Comparison of ENCODE assay signal across 8 cellular contexts in the genomic region with DNA sequence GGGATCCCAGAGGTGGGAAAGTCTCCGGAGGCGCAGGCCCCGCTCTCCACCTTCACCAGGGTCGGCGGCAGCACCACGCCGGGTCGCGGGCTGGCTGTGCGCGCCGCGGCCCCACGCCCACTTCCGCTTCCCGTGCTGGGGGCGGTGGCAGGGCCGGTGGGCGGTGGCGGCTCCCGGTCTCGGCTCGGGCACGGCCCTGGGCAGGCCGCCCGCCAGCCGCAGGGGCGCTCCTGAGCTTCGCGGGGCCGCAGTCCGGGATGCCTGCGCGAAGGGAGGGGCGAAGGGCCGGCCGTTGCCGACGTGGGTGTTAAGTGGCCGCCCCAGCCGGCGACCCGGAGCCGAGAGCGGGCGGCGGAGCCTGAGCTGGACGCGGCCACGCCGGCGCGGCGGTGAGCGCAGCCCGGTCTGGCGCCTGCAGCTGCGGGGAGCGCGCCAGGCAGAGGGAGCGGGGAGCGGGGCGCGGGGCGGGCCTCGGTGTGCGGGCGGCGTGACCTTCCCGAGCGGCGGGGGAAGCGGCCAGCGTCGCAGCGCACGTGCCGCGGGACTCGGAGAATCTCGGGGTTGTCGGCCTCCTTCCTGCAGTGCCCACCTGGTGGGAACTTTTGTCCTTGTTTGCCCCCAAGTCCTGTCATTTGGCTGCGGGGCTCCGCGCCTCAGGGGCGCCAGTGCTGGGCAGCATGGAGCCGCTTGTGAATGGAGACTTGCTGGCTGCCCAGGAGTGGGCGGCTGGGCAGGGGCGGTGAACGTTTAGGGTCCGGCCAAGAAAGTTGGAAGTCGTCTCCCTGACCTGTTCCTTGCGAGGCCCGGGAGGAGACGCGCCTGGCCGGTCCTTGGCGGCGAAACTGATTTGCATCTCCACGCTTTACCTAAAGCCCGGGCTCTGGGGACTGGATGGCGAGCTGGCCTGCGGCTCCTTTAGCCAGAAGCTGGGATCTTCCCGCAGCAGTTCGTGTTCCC. TPM values are rescaled to one million over a fixed set of nuclear protein-coding genes. Genes with fewer than 3 reads are reported as not detected.
DNase-seq lines count a peak whose midpoint lies in the region; ATAC-seq and TF ChIP-seq lines count a peak whose summit lies in the region.

A gene (plus strand): TSS at position 337 of the 957 bp plus-strand sequence. CDS start 3,616 bp downstream, outside the sequence.

- H3K36me3 ChIP-seq in HUES6 (ENCODE audit: control insufficient read depth, insufficient read depth, low read length) (peaks cover 13% of the 10 kb centered on the region), neural progenitor cell (no peaks in the 10 kb centered on the region)

- H3K27ac ChIP-seq in HUES6 (ENCODE audit: low read depth, low read length): peak within 1 kb of the TSS; percentile 84; the same call in 1 of the 2 replicates
- H3K27ac ChIP-seq in foreskin keratinocyte: peak within 1 kb of the TSS; percentile 90
- H3K27ac ChIP-seq in neural progenitor cell: peak within 1 kb of the TSS; percentile 78
- H3K27ac ChIP-seq in substantia nigra (ENCODE audit: low read depth, low read length, poor library complexity, severe bottlenecking): peak within 1 kb of the TSS; percentile 55

- H3K9me3 Mint-ChIP-seq in neural progenitor cell: no peaks in the 10 kb centered on the region

- H3K4me3 Mint-ChIP-seq in neural progenitor cell: peak within 1 kb of the TSS; percentile 88

- H4K20me1 ChIP-seq in neural progenitor cell (ENCODE audit: low read depth): no peaks in the 10 kb centered on the region

- H3K9me3 ChIP-seq in HUES6 (ENCODE audit: control insufficient read depth, insufficient read depth, low read depth, low read length) (no peaks in the 10 kb centered on the region), neural progenitor cell (ENCODE audit: low read depth) (no peaks in the 10 kb centered on the region)

- H3K27ac Mint-ChIP-seq in neural progenitor cell: peak within 1 kb of the TSS; percentile 74

- H3K27me3 Mint-ChIP-seq in neural progenitor cell (ENCODE audit: insufficient read depth, low read depth): peaks cover 3% of the 10 kb centered on the region

- H3F3A ChIP-seq in neural progenitor cell (ENCODE audit: low read depth): peaks cover 22% of the 10 kb centered on the region

- H3K4me3 ChIP-seq in HUES6 (ENCODE audit: low read depth, low read length): peak within 1 kb of the TSS; percentile 95
- peak within 1 kb of the TSS; percentile 83 for H3K4me3 ChIP-seq in neural progenitor cell

- TF ChIP-seq CTCF in foreskin keratinocyte (conservative IDR thresholded peaks at IDR 0.05) (peak; percentile 58), neural progenitor cell (IDR thresholded peaks at IDR 0.05) (peak; percentile 46)

- H3K27me3 ChIP-seq in HUES6 (ENCODE audit: control insufficient read depth, insufficient read depth, low read length) (no peaks in the 10 kb centered on the region), foreskin keratinocyte (no peaks in the 10 kb centered on the region), neural progenitor cell (no peaks in the 10 kb centered on the region)

- H3K4me1 Mint-ChIP-seq in neural progenitor cell: peaks cover 4% of the 10 kb centered on the region

- peak within 1 kb of the TSS; percentile 98 for H2AFZ ChIP-seq in neural progenitor cell (replicated peaks)

- peak; percentile 86 for DNase-seq in Daoy (ENCODE audit: low read depth)
- peak; percentile 64 to 74 for DNase-seq in SHP77 (lab: John Stamatoyannopoulos, UW)
- peak; percentile 69 for DNase-seq in activated gamma-delta T cell treated with Interleukin-2 at 50 U/mL for 16 hours
- DNase-seq in foreskin keratinocyte: peak in 1 of 2 donors; percentile 35
- DNase-seq in neural progenitor cell (ENCODE audit: low spot score): peak; percentile 90
- peak in 42 of 49 donors; percentile 11 to 70 (median 44) for DNase-seq in substantia nigra (lab: John Stamatoyannopoulos, UW)

- ATAC-seq in GM21423 (IDR thresholded peaks at IDR 0.05; ENCODE audit: unreplicated experiment) (peak; percentile 85), foreskin keratinocyte (peak; percentile 92)

- H3K4me1 ChIP-seq in HUES6 (ENCODE audit: control insufficient read depth, insufficient read depth, low read length) (peaks cover 10% of the 10 kb centered on the region; the same call in 1 of the 2 replicates), foreskin keratinocyte (peaks cover 3% of the 10 kb centered on the region), neural progenitor cell (peaks cover 7% of the 10 kb centered on the region)

- H3K9ac ChIP-seq in HUES6 (ENCODE audit: low read length) (peak within 1 kb of the TSS; percentile 85), neural progenitor cell (peak within 1 kb of the TSS; percentile 46)

- H3K4me2 ChIP-seq in neural progenitor cell: peak within 1 kb of the TSS; percentile 94

- no peaks in the 10 kb centered on the region for H3K36me3 Mint-ChIP-seq in neural progenitor cell

- peaks cover 18% of the 10 kb centered on the region for H3K79me2 ChIP-seq in neural progenitor cell (ENCODE audit: low read depth)

RNA-seq across cellular contexts. Expression of the gene that starts here (rescaled TPM):
- 11.1 and 20.9 TPM in 2 replicates for total RNA-seq in Daoy (2014; rRNA removed; shearing (Covaris generic))
- total RNA-seq in foreskin keratinocyte: 15.3 and 18.8 TPM in 2 replicates
- 3.3 and 4.4 TPM in 2 replicates for polyA plus RNA-seq in foreskin keratinocyte
- 33.7 and 44.2 TPM in 2 replicates for total RNA-seq in neural progenitor cell (ENCODE audit: low replicate concordance)
